8 cellular contexts compared by ENCODE assay signal in genomic region chr7:20407585-20408466, GRCh38.
A peak's percentile ranks its signal among the peaks of the same experiment; 100 is the strongest.
DNase-seq lines count a peak whose midpoint lies in the region; ATAC-seq and TF ChIP-seq lines count a peak whose summit lies in the region.

No MANE protein-coding gene starts in this region.

- no peak overlapping the region for H3K4me3 ChIP-seq in esophagus muscularis mucosa
- no peak overlapping the region for H3K4me3 ChIP-seq in trophoblast cell (ENCODE audit: low read depth, low read length)

- peak; percentile 36 for DNase-seq in ELR (ENCODE audit: low read depth)
- peak; percentile 91 for DNase-seq in NCI-H446 treated with DMSO at 0.1 percent for 48 hours (lab: John Stamatoyannopoulos, UW)
- DNase-seq in esophagus muscularis mucosa (ENCODE audit: extremely low spot score), result no peak
- peak; percentile 81 to 92 for DNase-seq in trophoblast cell
- no peak for DNase-seq in posterior vena cava (ENCODE audit: low spot score)
- no peak for DNase-seq in activated naive CD4-positive, alpha-beta T cell treated with Interleukin-2 at 50 U/mL for 16 hours
- no peak for DNase-seq in ecto neural progenitor cell (ENCODE audit: low spot score)

- H3K36me3 ChIP-seq in esophagus muscularis mucosa (no peaks in the 10 kb centered on the region), trophoblast cell (ENCODE audit: control insufficient read depth in 1 of 2, insufficient read depth in 2 of 2, low read length in 2 of 2) (no peaks in the 10 kb centered on the region)

- no peak overlapping the region for H2BK120ac ChIP-seq in trophoblast cell (ENCODE audit: insufficient read depth, low read length, poor library complexity)

- H3K4me1 ChIP-seq in esophagus muscularis mucosa (peaks cover 17 to 50% (median 38%) of the 10 kb centered on the region in 4 donors), trophoblast cell (ENCODE audit: control insufficient read depth in 1 of 2, insufficient read depth in 2 of 2, low read length in 2 of 2) (peaks cover 0 to 7% of the 10 kb centered on the region in 2 experiments)

- no peak overlapping the region for H3K14ac ChIP-seq in trophoblast cell (ENCODE audit: low read length)

- H3K4ac ChIP-seq in trophoblast cell (ENCODE audit: low read depth, low read length), result no peak overlapping the region

- no peak overlapping the region for H3K4me2 ChIP-seq in trophoblast cell (ENCODE audit: low read length)

- H3K23ac ChIP-seq in trophoblast cell (ENCODE audit: low read length), result no peak overlapping the region

- H2AFZ ChIP-seq in trophoblast cell (ENCODE audit: insufficient read depth, low read length, poor library complexity), result no peak overlapping the region

- no peak overlapping the region for H4K12ac ChIP-seq in trophoblast cell (ENCODE audit: low read depth, low read length)

- H3K18ac ChIP-seq in trophoblast cell (ENCODE audit: low read length), result no peak overlapping the region

- WGBS in esophagus muscularis mucosa, result 33% methylated on average over 5 of the region's 5 CpGs
- no CpG with 5 or more reads among the region's 5 CpGs for WGBS in trophoblast cell (ENCODE audit: extremely low coverage, insufficient coverage, insufficient read length)

- TF ChIP-seq EP300 in esophagus muscularis mucosa (IDR thresholded peaks at IDR 0.05), result no peak

- intact Hi-C loops in esophagus muscularis mucosa (cut with DNase I) (no loop called here), posterior vena cava (cut with DNase I) (loop anchor here in 1 of 2 donors (10.0 kb wide), 1 partner anchor 53 kb away; no protein-coding TSS in a partner anchor)

- no peak for TF ChIP-seq POLR2A in esophagus muscularis mucosa (IDR thresholded peaks at IDR 0.05; ENCODE audit: low read depth)

- H3K9me3 ChIP-seq in esophagus muscularis mucosa (no peaks in the 10 kb centered on the region), trophoblast cell (ENCODE audit: insufficient read depth, low read depth, low read length) (no peaks in the 10 kb centered on the region)

- H3K27me3 ChIP-seq in esophagus muscularis mucosa, result no peaks in the 10 kb centered on the region
- no peaks in the 10 kb centered on the region for H3K27me3 ChIP-seq in trophoblast cell (ENCODE audit: insufficient read depth, low read length)

- no peak overlapping the region for H4K91ac ChIP-seq in trophoblast cell (ENCODE audit: low read depth, low read length)

- H2AK5ac ChIP-seq in trophoblast cell (ENCODE audit: low read length), result no peak overlapping the region

- no peaks in the 10 kb centered on the region for H3K79me2 ChIP-seq in trophoblast cell (ENCODE audit: control insufficient read depth, insufficient read depth, low read length, poor library complexity)

- no peak overlapping the region for H2BK5ac ChIP-seq in trophoblast cell (ENCODE audit: low read depth, low read length, poor library complexity)

- H3K27ac ChIP-seq in esophagus muscularis mucosa (replicated peaks in 1 of 4), result peak overlapping the region; percentile 39 to 60 (median 48)
- peak overlapping the region; percentile 14 for H3K27ac ChIP-seq in trophoblast cell (ENCODE audit: low read depth, low read length)

- no peaks in the 10 kb centered on the region for H3K79me1 ChIP-seq in trophoblast cell (ENCODE audit: low read length)

- no peak overlapping the region for H3K9ac ChIP-seq in trophoblast cell (ENCODE audit: low read length)

- no peak overlapping the region for H2BK12ac ChIP-seq in trophoblast cell (ENCODE audit: low read length)

- no peak for ATAC-seq in HG03139 (IDR thresholded peaks at IDR 0.05; ENCODE audit: unreplicated experiment)

- TF ChIP-seq CTCF in esophagus muscularis mucosa (IDR thresholded peaks at IDR 0.05), result no peak

- H4K8ac ChIP-seq in trophoblast cell (ENCODE audit: low read depth, low read length), result no peak overlapping the region

Comparison
In these comparisons a context has a peak if more than half of its experiments do, and no peak if none do; other contexts are left out.
1. DNase-seq: peak in ELR (single experiment), NCI-H446 treated with DMSO at 0.1 percent for 48 hours (single experiment) and trophoblast cell (2 of 2); none in esophagus muscularis mucosa (single experiment), posterior vena cava (single experiment), activated naive CD4-positive, alpha-beta T cell treated with Interleukin-2 at 50 U/mL for 16 hours (single experiment) and ecto neural progenitor cell (single experiment).